ENCODE assay signal across 1 cellular context in genomic region chr3:184361932-184362667, GRCh38.
TF ChIP-seq lines count a peak whose summit lies in the region.

No MANE protein-coding gene starts in this region.

TF ChIP-seq in K562, 482 proteins besides CTCF, POLR2A, EP300 and RAD21 (continued from another document):
- TF ChIP-seq POLR2G (IDR thresholded peaks at IDR 0.05; ENCODE audit: low read depth, low read length): peak; percentile 29
- no peak for TF ChIP-seq ATF4 (CRISPR knock-in tag; IDR thresholded peaks at IDR 0.05)
- TF ChIP-seq LCOR (CRISPR knock-in tag; IDR thresholded peaks at IDR 0.05): 0 out of 2 replicates have a peak, but pooled peaks have one; percentile 34
- TF ChIP-seq ZFX (CRISPR knock-in tag; IDR thresholded peaks at IDR 0.05): peak; percentile 81
- TF ChIP-seq ZNF766 (CRISPR knock-in tag; conservative IDR thresholded peaks at IDR 0.05): 0 out of 2 replicates have a peak, but pooled peaks have one; percentile 43
- TF ChIP-seq NR4A1 (CRISPR knock-in tag; IDR thresholded peaks at IDR 0.05): peak; percentile 18; the same call in 1 of the 2 replicates
- TF ChIP-seq NR4A1 (tag; IDR thresholded peaks at IDR 0.05): no peak
- peak; percentile 10; the same call in 1 of the 2 replicates for TF ChIP-seq ZNF175 (CRISPR knock-in tag; IDR thresholded peaks at IDR 0.05; ENCODE audit: low read depth)
- no peak for TF ChIP-seq CEBPZ (IDR thresholded peaks at IDR 0.05; ENCODE audit: borderline replicate concordance, low read depth, low read length)
- TF ChIP-seq TEAD4 (IDR thresholded peaks at IDR 0.05; ENCODE audit: low read length): 0 out of 2 replicates have a peak, but pooled peaks have one; percentile 6
- TF ChIP-seq TEAD4 (CRISPR knock-in tag; IDR thresholded peaks at IDR 0.05; ENCODE audit: borderline replicate concordance): no peak
- peak in 1 of 2 experiments; percentile 28 for TF ChIP-seq AFF1 (IDR thresholded peaks at IDR 0.05; ENCODE audit: low read depth in 1 of 2, partially characterized antibody in 2 of 2)
- TF ChIP-seq KLF6 (CRISPR knock-in tag; IDR thresholded peaks at IDR 0.05; ENCODE audit: borderline replicate concordance): 0 out of 2 replicates have a peak, but pooled peaks have one; percentile 18
- TF ChIP-seq TOE1 (IDR thresholded peaks at IDR 0.05; ENCODE audit: borderline replicate concordance): peak; percentile 49; the same call in 1 of the 2 replicates
- no peak for TF ChIP-seq TOE1 (CRISPR knock-in tag; IDR thresholded peaks at IDR 0.05; ENCODE audit: borderline replicate concordance, low read depth)
- 0 out of 4 replicates have a peak, but pooled peaks of 1 of the 2 experiments have one; percentile 35 for TF ChIP-seq HDAC1 (IDR thresholded peaks at IDR 0.05)
- TF ChIP-seq ESRRA (IDR thresholded peaks at IDR 0.05; ENCODE audit: borderline replicate concordance, low read depth): no peak
- peak; percentile 33; the same call in 1 of the 2 replicates for TF ChIP-seq ELF1 (tag; IDR thresholded peaks at IDR 0.05)
- TF ChIP-seq TARDBP (IDR thresholded peaks at IDR 0.05): peak; percentile 35; the same call in 1 of the 2 replicates
- no peak for TF ChIP-seq BRD9 (IDR thresholded peaks at IDR 0.05; ENCODE audit: low read depth, partially characterized antibody)
- no peak for TF ChIP-seq MYBL2 (IDR thresholded peaks at IDR 0.05; ENCODE audit: low read depth)
- no peak for TF ChIP-seq MYBL2 (CRISPR knock-in tag; IDR thresholded peaks at IDR 0.05; ENCODE audit: borderline replicate concordance)
- TF ChIP-seq PHF8 (IDR thresholded peaks at IDR 0.05; ENCODE audit: borderline replicate concordance, low read length): peak; percentile 34
- peak in 1 of 2 experiments; percentile 29; a peak in 1 of 4 replicates for TF ChIP-seq ZNF639 (CRISPR knock-in tag; conservative IDR thresholded peaks at IDR 0.05 in 1 of 2, IDR thresholded peaks at IDR 0.05 in 1 of 2)
- no peak for TF ChIP-seq ZZZ3 (IDR thresholded peaks at IDR 0.05)
- TF ChIP-seq UBTF (IDR thresholded peaks at IDR 0.05; ENCODE audit: borderline replicate concordance in 1 of 2, low read depth in 2 of 2, low read length in 2 of 2): peak in 1 of 2 experiments; percentile 44; a peak in 1 of 4 replicates
- no peak for TF ChIP-seq NELFE (IDR thresholded peaks at IDR 0.05; ENCODE audit: insufficient read depth, insufficient read length)
- TF ChIP-seq RERE (CRISPR knock-in tag; IDR thresholded peaks at IDR 0.05; ENCODE audit: borderline replicate concordance): 0 out of 2 replicates have a peak, but pooled peaks have one; percentile 58
